ENCODE assay signal across 8 cellular contexts in genomic region chr7:127652333-127653248, GRCh38. TPM values are rescaled to one million over a fixed set of nuclear protein-coding genes. Genes with fewer than 3 reads are reported as not detected.
A peak's percentile ranks its signal among the peaks of the same experiment; 100 is the strongest.
DNase-seq lines count a peak whose midpoint lies in the region; TF ChIP-seq lines count a peak whose summit lies in the region.

No MANE protein-coding gene starts in this region.

- H3K14ac ChIP-seq in H9 (ENCODE audit: insufficient read depth, low read length) = peak overlapping the region; percentile 71; the same call in 1 of the 2 replicates

- H3K4me1 ChIP-seq in H9 (ENCODE audit: insufficient read depth, low read length) = no peaks in the 10 kb centered on the region; the same call in 1 of the 2 replicates

- peaks cover 37 to 38% of the 10 kb centered on the region in 2 experiments for H3K4me1 Mint-ChIP-seq in H9
- peaks cover 52% of the 10 kb centered on the region for H3K4me1 Mint-ChIP-seq in dendritic cell treated with granulocyte-macrophage colony-stimulating factor and Interleukin-4, amounts not matched to agents 40 ng/mL and 50 ng/mL, for 4 days (ENCODE audit: low read depth)

- H3K79me2 ChIP-seq in H9 (ENCODE audit: insufficient read depth, low read length) = peaks cover 46% of the 10 kb centered on the region; the same call in 1 of the 2 replicates

- no peak overlapping the region for H2BK120ac ChIP-seq in H9 (ENCODE audit: low read depth, low read length, poor library complexity, severe bottlenecking)

- H3K9me3 Mint-ChIP-seq in H9 = no peaks in the 10 kb centered on the region
- no peaks in the 10 kb centered on the region for H3K9me3 Mint-ChIP-seq in dendritic cell treated with granulocyte-macrophage colony-stimulating factor and Interleukin-4, amounts not matched to agents 40 ng/mL and 50 ng/mL, for 4 days

- no peak overlapping the region for H3K4ac ChIP-seq in H9 (ENCODE audit: low read depth, low read length)

- no peaks in the 10 kb centered on the region for H3K9me3 ChIP-seq in H9 (ENCODE audit: control insufficient read depth, low read depth, low read length)

- no peak overlapping the region for H2BK5ac ChIP-seq in H9 (ENCODE audit: insufficient read length, low read length)

- peak overlapping the region; percentile 94 to 98 (median 97) for H3K27ac Mint-ChIP-seq in H9
- peak overlapping the region; percentile 95 for H3K27ac Mint-ChIP-seq in dendritic cell treated with granulocyte-macrophage colony-stimulating factor and Interleukin-4, amounts not matched to agents 40 ng/mL and 50 ng/mL, for 4 days

- H3K23me2 ChIP-seq in H9 (ENCODE audit: insufficient read length, low read depth, low read length, poor library complexity, severe bottlenecking) = peaks cover 5% of the 10 kb centered on the region

- H3T11ph ChIP-seq in H9 (ENCODE audit: low read length) = no peak overlapping the region

- TF ChIP-seq CTCF in GM12864 (IDR thresholded peaks at IDR 0.05; ENCODE audit: low read depth, low read length, missing control alignments) = no peak
- TF ChIP-seq CTCF in H9 (conservative IDR thresholded peaks at IDR 0.05) = no peak
- TF ChIP-seq CTCF in GM13976 (IDR thresholded peaks at IDR 0.05; ENCODE audit: borderline replicate concordance, control extremely low read depth, extremely low read depth, insufficient read depth, missing control alignments) = no peak

- peak overlapping the region; percentile 83 for H3K4me3 ChIP-seq in GM12864 (ENCODE audit: low read depth, low read length)

- no peak overlapping the region for H4K5ac ChIP-seq in H9 (ENCODE audit: insufficient read length, low read depth, low read length)

- H2AK5ac ChIP-seq in H9 (ENCODE audit: insufficient read length, low read length) = no peak overlapping the region

- H4K20me1 ChIP-seq in H9 (ENCODE audit: control insufficient read depth, insufficient read depth, insufficient read length) = no peaks in the 10 kb centered on the region

- H2BK20ac ChIP-seq in H9 (ENCODE audit: low read depth, low read length, poor library complexity, severe bottlenecking) = no peak overlapping the region

- H2AFZ ChIP-seq in H9 (ENCODE audit: low read length) = no peak overlapping the region

- no CpG with 5 or more reads among the region's 38 CpGs for WGBS in H9 (ENCODE audit: extremely low coverage, insufficient read length, low lambda C conversion rate)

- peak overlapping the region; percentile 94 for H3K4me2 ChIP-seq in H9 (ENCODE audit: insufficient read depth, insufficient read length, low read length)

- peak overlapping the region; percentile 75 for H3K18ac ChIP-seq in H9 (ENCODE audit: insufficient read length, low read depth, low read length)

- DNase-seq in GM12864 (ENCODE audit: low read depth) (no peak), H9 (no peak), OCI-M1 (lab: John Stamatoyannopoulos, UW) (peak; percentile 55), myocyte (ENCODE audit: low read depth) (peak; percentile 20), GM13976 (ENCODE audit: low spot score) (no peak), mucosa of gallbladder (ENCODE audit: low spot score) (no peak)
- DNase-seq in stimulated activated CD4-positive, alpha-beta T cell treated with anti-CD3 and anti-CD28 coated beads, Interleukin-15, amount 100 ng/mL, for 24 hours = no peak

- no peak overlapping the region for H3K23ac ChIP-seq in H9 (ENCODE audit: insufficient read length, low read depth, low read length)

- peak overlapping the region; percentile 99 to 100 for H3K4me3 Mint-ChIP-seq in H9
- peak overlapping the region; percentile 95 for H3K4me3 Mint-ChIP-seq in dendritic cell treated with granulocyte-macrophage colony-stimulating factor and Interleukin-4, amounts not matched to agents 40 ng/mL and 50 ng/mL, for 4 days

- no peak overlapping the region for H4K91ac ChIP-seq in H9 (ENCODE audit: insufficient read length, low read depth, low read length)

- no peak overlapping the region for H4K8ac ChIP-seq in H9 (replicated peaks; ENCODE audit: insufficient read length, low read depth, low read length)

- H3K27me3 Mint-ChIP-seq in H9 (ENCODE audit: low read depth) = no peaks in the 10 kb centered on the region
- H3K27me3 Mint-ChIP-seq in dendritic cell treated with granulocyte-macrophage colony-stimulating factor and Interleukin-4, amounts not matched to agents 40 ng/mL and 50 ng/mL, for 4 days = no peaks in the 10 kb centered on the region

- intact Hi-C loops in dendritic cell treated with granulocyte-macrophage colony-stimulating factor and Interleukin-4, amounts not matched to agents 40 ng/mL and 50 ng/mL, for 4 days (cut with micrococcal nuclease) = loop anchor here (1.0 kb wide), 1 partner anchor 64 kb away; the partner anchor contains the start of gene ARF5

- peak overlapping the region; percentile 86 for H3K9ac ChIP-seq in H9 (ENCODE audit: extremely low read depth, insufficient read length, low read length)

- peaks cover 3% of the 10 kb centered on the region for H3K79me1 ChIP-seq in H9 (ENCODE audit: insufficient read depth, low read depth, low read length, poor library complexity, severe bottlenecking)

- peaks cover 5 to 20% (median 8%) of the 10 kb centered on the region in 3 experiments for H3K36me3 Mint-ChIP-seq in H9 (ENCODE audit: insufficient read depth in 1 of 3, low read depth in 3 of 3)
- H3K36me3 Mint-ChIP-seq in dendritic cell treated with granulocyte-macrophage colony-stimulating factor and Interleukin-4, amounts not matched to agents 40 ng/mL and 50 ng/mL, for 4 days (ENCODE audit: low read depth) = peaks cover 37% of the 10 kb centered on the region

- H3K56ac ChIP-seq in H9 (ENCODE audit: insufficient read length, low read depth, low read length) = no peak overlapping the region

- no peak overlapping the region for H2BK15ac ChIP-seq in H9 (ENCODE audit: low read depth, low read length)

- no peak overlapping the region for H2BK12ac ChIP-seq in H9 (ENCODE audit: insufficient read length, low read depth, low read length)

- in situ Hi-C loops in GM13976 (cut with MboI; ENCODE audit: low sequenced_read_pairs, unreplicated experiment) = no loop called here

- no peaks in the 10 kb centered on the region for H3K27me3 ChIP-seq in H9 (ENCODE audit: insufficient read depth, low read length)

- no peak overlapping the region for H3K27ac ChIP-seq in H9 (ENCODE audit: insufficient read length, low read depth, low read length)

RNA-seq across cellular contexts. Expression of gene SND1, which starts 0.6 kb away (rescaled TPM):
- total RNA-seq in H9 (2021) (218 and 225 TPM in 2 replicates), myocyte (177 and 218 TPM in 2 replicates), mucosa of gallbladder (136 TPM)
- 219 TPM for polyA plus RNA-seq in myocyte (2012)

RNA-seq across cellular contexts. Expression of gene PAX4, which starts 34.6 kb away (rescaled TPM):
- total RNA-seq in H9 (2021) = not detected in 2 replicates
- not detected in 2 replicates for total RNA-seq in myocyte
- polyA plus RNA-seq in myocyte (2012) = not detected
- not detected for total RNA-seq in mucosa of gallbladder

RNA-seq across cellular contexts. Expression of gene FSCN3, which starts 59.1 kb away (rescaled TPM):
- total RNA-seq in H9 (2021) (0.94 and 1.7 TPM in 2 replicates), myocyte (1.9 and 4.1 TPM in 2 replicates), mucosa of gallbladder (not detected)
- polyA plus RNA-seq in myocyte (2012) = 0.40 TPM

Comparison
In these comparisons a context has a peak if more than half of its experiments do, and no peak if none do; other contexts are left out.
1. DNase-seq: peak in OCI-M1 (single experiment) and myocyte (single experiment); none in GM12864 (single experiment), H9 (single experiment), GM13976 (single experiment), mucosa of gallbladder (single experiment) and stimulated activated CD4-positive, alpha-beta T cell treated with anti-CD3 and anti-CD28 coated beads, Interleukin-15, amount 100 ng/mL, for 24 hours (single experiment).